In the genomic region with DNA sequence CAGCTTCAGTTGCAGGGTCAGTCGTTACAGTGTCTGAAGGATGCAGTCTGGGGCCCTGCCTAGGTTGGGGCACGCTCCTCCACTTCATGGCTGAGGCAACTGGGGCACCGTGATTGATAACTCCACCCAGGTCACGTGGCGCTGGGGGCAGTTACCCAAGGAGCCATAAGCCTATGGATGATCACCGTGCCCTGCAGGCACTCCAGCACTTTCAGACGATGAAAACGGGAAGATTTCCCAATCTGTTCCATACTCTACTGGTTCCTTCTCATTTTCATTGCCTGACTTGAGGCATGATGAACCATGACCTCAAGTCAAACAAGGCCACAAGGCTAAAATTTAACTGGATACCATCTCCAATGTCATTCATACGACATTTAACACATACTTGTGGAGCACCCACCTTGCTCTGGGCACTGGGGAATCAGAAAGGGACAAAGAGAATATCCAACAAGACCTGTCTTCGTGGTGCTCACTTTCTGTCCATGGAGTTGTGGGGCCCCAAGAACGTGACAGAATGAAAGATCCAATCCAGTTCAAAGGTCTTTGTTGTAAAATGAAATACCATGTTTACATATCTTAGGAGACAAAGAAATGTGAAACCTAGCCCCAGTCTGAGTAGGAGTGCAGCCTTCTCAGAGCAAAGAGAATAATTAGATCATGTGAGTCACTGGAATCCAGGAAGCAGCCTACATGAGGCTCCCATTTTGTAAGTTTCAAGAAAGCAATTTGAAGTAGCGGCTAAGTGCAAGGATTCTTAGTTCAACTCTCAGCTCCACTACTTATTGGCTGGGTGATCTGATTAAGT, we compare ENCODE assay signal across 12 cellular contexts. TPM values are rescaled to one million over a fixed set of nuclear protein-coding genes. Genes with fewer than 3 reads are reported as not detected.
DNase-seq lines count a peak whose midpoint lies in the region; ATAC-seq and TF ChIP-seq lines count a peak whose summit lies in the region.
"Had no signal": no experiment of that assay in that cellular context is flagged by ENCODE, and none has a peak within 500 bp of the region (broad histone marks: within the 10 kb centered on the region; RNA-seq: fewer than 3 reads in every experiment).

No MANE protein-coding gene starts in this region.

- H3K79me2 ChIP-seq in osteoblast (ENCODE audit: insufficient read depth, low read length): no peaks in the 10 kb centered on the region

- peak overlapping the region; percentile 2 for H3K27ac ChIP-seq in osteoblast (ENCODE audit: low read depth, low read length)
- H3K27ac ChIP-seq in heart right ventricle: no peak overlapping the region
- H3K27ac ChIP-seq in esophagus squamous epithelium: no peak overlapping the region
- no peak overlapping the region for H3K27ac ChIP-seq in coronary artery

- H3K9me3 ChIP-seq in osteoblast (ENCODE audit: low read depth, low read length) (no peaks in the 10 kb centered on the region), heart right ventricle (no peaks in the 10 kb centered on the region), esophagus squamous epithelium (no peaks in the 10 kb centered on the region)

- 85 to 86% methylated on average over 12 of the region's 12 CpGs for WGBS in heart right ventricle, 2 donors
- WGBS in esophagus squamous epithelium, 2 donors: 72 to 76% methylated on average over 11 to 12 of the region's 12 CpGs

- TF ChIP-seq CTCF in osteoblast (IDR thresholded peaks at IDR 0.05; ENCODE audit: extremely low read depth, low read depth, low read length): no peak
- no peak for TF ChIP-seq CTCF in heart right ventricle (IDR thresholded peaks at IDR 0.05)
- TF ChIP-seq CTCF in esophagus squamous epithelium (IDR thresholded peaks at IDR 0.05): no peak
- no peak for TF ChIP-seq CTCF in coronary artery (IDR thresholded peaks at IDR 0.05)

- H3K27me3 ChIP-seq in osteoblast (ENCODE audit: insufficient read depth, low read length) (no peaks in the 10 kb centered on the region), heart right ventricle (no peaks in the 10 kb centered on the region), esophagus squamous epithelium (no peaks in the 10 kb centered on the region)

- no peak for ATAC-seq in heart right ventricle

- H3K4me2 ChIP-seq in osteoblast (ENCODE audit: insufficient read depth, low read length): no peak overlapping the region

- DNase-seq in NCI-H2107 treated with DMSO at 0.1 percent for 48 hours (lab: John Stamatoyannopoulos, UW; ENCODE audit: unreplicated experiment) (peak; percentile 32), NCI-H2107 (lab: John Stamatoyannopoulos, UW) (no peak), LoVo (ENCODE audit: low spot score) (peak; percentile 39), dedifferentiated amniotic fluid mesenchymal stem cell (ENCODE audit: extremely low spot score) (peak; percentile 53), osteoblast (ENCODE audit: insufficient read length, low spot score, missing footprints) (peak; percentile 86), heart right ventricle (no peak), esophagus squamous epithelium (lab: John Stamatoyannopoulos, UW) (no peak), coronary artery (ENCODE audit: low spot score) (no peak)
- DNase-seq: activated CD4-positive, alpha-beta T cell treated with anti-CD3 and anti-CD28 coated beads for 1 hour; glutamatergic neuron; stimulated activated CD4-positive, alpha-beta T cell treated with anti-CD3 and anti-CD28 coated beads, Interleukin-12 subunit alpha, Interleukin-12 subunit beta, amount 100 ng/mL, for 4 hours; stimulated activated naive CD4-positive, alpha-beta T cell treated with Interleukin-2 at 50 U/mL for 16 hours had no signal

- no peak for TF ChIP-seq POLR2A in esophagus squamous epithelium (IDR thresholded peaks at IDR 0.05)

- H3K4me3 ChIP-seq in osteoblast (ENCODE audit: insufficient read depth, low read length) (no peak overlapping the region), heart right ventricle (no peak overlapping the region), esophagus squamous epithelium (no peak overlapping the region), coronary artery (no peak overlapping the region)

- peak overlapping the region; percentile 89 for H2AFZ ChIP-seq in osteoblast (ENCODE audit: low read length)

- H3K4me1 ChIP-seq in osteoblast (ENCODE audit: insufficient read depth, low read length) (peaks cover 9% of the 10 kb centered on the region), heart right ventricle (no peaks in the 10 kb centered on the region), esophagus squamous epithelium (no peaks in the 10 kb centered on the region)

- intact Hi-C loops in heart right ventricle (cut with DNase I) (no loop called here), esophagus squamous epithelium (cut with DNase I) (no loop called here)

- no peaks in the 10 kb centered on the region for H4K20me1 ChIP-seq in osteoblast (ENCODE audit: insufficient read depth, low read length)

- H3K36me3 ChIP-seq in osteoblast (ENCODE audit: insufficient read depth, low read length): no peaks in the 10 kb centered on the region
- no peaks in the 10 kb centered on the region for H3K36me3 ChIP-seq in heart right ventricle
- H3K36me3 ChIP-seq in esophagus squamous epithelium: no peaks in the 10 kb centered on the region

RNA-seq across cellular contexts. Expression of gene SPOCD1, which starts 39.4 kb away (rescaled TPM):
- total RNA-seq in osteoblast (58.6 and 67.8 TPM in 2 replicates), heart right ventricle (1 to 10 TPM in 1 of 10 donors, under 1 TPM in 2, not detected in 7; 0.12 to 1.2 (median 0.65) TPM), esophagus squamous epithelium (under 1 TPM in 3 of 4 donors, not detected in 1; 0.18 to 0.40 (median 0.38) TPM)
- polyA plus RNA-seq in heart right ventricle: under 1 TPM in 1 of 2 donors, not detected in 1; 0.17 TPM

Comparison
In these comparisons a context has a peak if more than half of its experiments do, and no peak if none do; other contexts are left out.
1. DNase-seq: peak in NCI-H2107 treated with DMSO at 0.1 percent for 48 hours (single experiment), LoVo (single experiment), dedifferentiated amniotic fluid mesenchymal stem cell (single experiment) and osteoblast (single experiment); none in NCI-H2107 (single experiment), heart right ventricle (0 of 2), esophagus squamous epithelium (single experiment) and coronary artery (single experiment).
2. RNA of gene SPOCD1, which starts 39.4 kb away (total RNA-seq): 58.6 to 67.8 TPM in osteoblast; 0.18 to 0.40 TPM in esophagus squamous epithelium and 0.12 to 1.2 TPM in heart right ventricle; every median in the first group is over 10 times any median in the second.